ENCODE assay signal across 17 cellular contexts in genomic region chr16:90035902-90036301, GRCh38. TPM values are rescaled to one million over a fixed set of nuclear protein-coding genes. Genes with fewer than 3 reads are reported as not detected.
A peak's percentile ranks its signal among the peaks of the same experiment; 100 is the strongest.
DNase-seq lines count a peak whose midpoint lies in the region; ATAC-seq and TF ChIP-seq lines count a peak whose summit lies in the region.
"Had no signal": no experiment of that assay in that cellular context is flagged by ENCODE, and none has a peak within 500 bp of the region (broad histone marks: within the 10 kb centered on the region; RNA-seq: fewer than 3 reads in every experiment).

No MANE protein-coding gene starts in this region.

- peak overlapping the region; percentile 60 for H3K27ac ChIP-seq in angular gyrus (ENCODE audit: low read depth, low read length)
- no peak overlapping the region for H3K27ac ChIP-seq in endodermal cell (ENCODE audit: low read depth, low read length)
- H3K27ac ChIP-seq in neuronal stem cell (replicated peaks; ENCODE audit: low read length): no peak overlapping the region
- H3K27ac ChIP-seq: PC-9 had no signal

- no peaks in the 10 kb centered on the region for H3K4me1 ChIP-seq in endodermal cell (ENCODE audit: control insufficient read depth, insufficient read depth, low read length)
- no peaks in the 10 kb centered on the region for H3K4me1 ChIP-seq in neuronal stem cell (ENCODE audit: control insufficient read depth in 2 of 2, insufficient read depth in 1 of 2, low read depth in 1 of 2, low read length in 2 of 2)

- H3K4me3 Mint-ChIP-seq in endodermal cell: no peak overlapping the region

- 91 to 92% methylated on average over 3 to 5 of the region's 5 CpGs for WGBS in endodermal cell (ENCODE audit: insufficient coverage in 1 of 2, insufficient read length in 1 of 2), 2 experiments
- WGBS in neuronal stem cell (ENCODE audit: extremely low coverage in 2 of 2, insufficient read length in 2 of 2, insufficient replicate concordance in 1 of 2), 2 donors: no CpG with 5 or more reads among the region's 5 CpGs

- no peak overlapping the region for H3K18ac ChIP-seq in neuronal stem cell (ENCODE audit: low read length)

- no peaks in the 10 kb centered on the region for H3K4me1 Mint-ChIP-seq in endodermal cell

- no peak overlapping the region for H3K23ac ChIP-seq in neuronal stem cell (ENCODE audit: low read depth, low read length, poor library complexity)

- H2AK5ac ChIP-seq in neuronal stem cell (ENCODE audit: low read depth, low read length): no peak overlapping the region

- DNase-seq in ELF-1 (ENCODE audit: low read depth, low spot score): peak; percentile 49
- peak; percentile 65 for DNase-seq in endodermal cell
- DNase-seq in neuronal stem cell (ENCODE audit: low spot score): no peak
- DNase-seq in SW 1271 (lab: John Stamatoyannopoulos, UW): no peak
- DNase-seq: C1 segment of cervical spinal cord, HCEC 1CT, NCI-H1092, NCI-H1694, NCI-H2107, NCI-H446, NCI-H748 treated with DMSO at 0.1 percent for 48 hours, PC-9 had no signal

- H2BK5ac ChIP-seq in neuronal stem cell (ENCODE audit: low read length): no peak overlapping the region

- H3K4me2 ChIP-seq in neuronal stem cell (ENCODE audit: insufficient read depth, low read length, poor library complexity, severe bottlenecking): no peak overlapping the region
- H3K4me2 ChIP-seq: PC-9 had no signal

- no peaks in the 10 kb centered on the region for H3K9me3 Mint-ChIP-seq in endodermal cell

- no peak overlapping the region for H3K14ac ChIP-seq in neuronal stem cell (ENCODE audit: low read length)

- peak overlapping the region; percentile 67 for H2AFZ ChIP-seq in neuronal stem cell (ENCODE audit: low read length)
- H2AFZ ChIP-seq: PC-9 had no signal

- H3K36me3 ChIP-seq in endodermal cell (ENCODE audit: control insufficient read depth, insufficient read depth, low read length): peaks cover 57% of the 10 kb centered on the region
- peaks cover 0 to 13% of the 10 kb centered on the region in 2 donors for H3K36me3 ChIP-seq in neuronal stem cell (replicated peaks in 1 of 2; ENCODE audit: control insufficient read depth in 2 of 2, insufficient read depth in 2 of 2, low read length in 2 of 2)

- H3K4me3 ChIP-seq in endodermal cell (ENCODE audit: low read length) (no peak overlapping the region), neuronal stem cell (ENCODE audit: low read length in 2 of 2) (no peak overlapping the region)
- H3K4me3 ChIP-seq: PC-9 had no signal

- no peak overlapping the region for H2BK120ac ChIP-seq in neuronal stem cell (ENCODE audit: low read depth, low read length)

- H3K27me3 ChIP-seq in endodermal cell (ENCODE audit: control insufficient read depth, insufficient read depth, low read length, poor library complexity, severe bottlenecking): no peaks in the 10 kb centered on the region
- H3K27me3 ChIP-seq in neuronal stem cell (ENCODE audit: control insufficient read depth in 3 of 3, insufficient read depth in 3 of 3, low read depth in 1 of 3, low read length in 3 of 3): peaks cover 0 to 10% (median 0%) of the 10 kb centered on the region in 3 experiments

- H3K9ac ChIP-seq in endodermal cell (ENCODE audit: extremely low read depth, low read length, poor library complexity, severe bottlenecking): no peak overlapping the region
- no peak overlapping the region for H3K9ac ChIP-seq in neuronal stem cell (ENCODE audit: low read depth, low read length, poor library complexity)

- H3K36me3 Mint-ChIP-seq in endodermal cell (ENCODE audit: low read depth): peaks cover 70% of the 10 kb centered on the region

- H4K91ac ChIP-seq in neuronal stem cell (ENCODE audit: low read depth, low read length, poor library complexity): no peak overlapping the region

- peak overlapping the region; percentile 31 for H3K27ac Mint-ChIP-seq in endodermal cell

- H3K79me1 ChIP-seq in neuronal stem cell (ENCODE audit: low read depth, low read length): no peaks in the 10 kb centered on the region

- TF ChIP-seq CTCF in endodermal cell (conservative IDR thresholded peaks at IDR 0.05): no peak

- ATAC-seq in HG02885 (IDR thresholded peaks at IDR 0.05; ENCODE audit: poor library complexity, unreplicated experiment) (no peak), HG03565 (IDR thresholded peaks at IDR 0.05; ENCODE audit: unreplicated experiment) (no peak), GM19395 (IDR thresholded peaks at IDR 0.05; ENCODE audit: unreplicated experiment) (no peak)

- H2BK12ac ChIP-seq in neuronal stem cell (ENCODE audit: low read length): no peak overlapping the region

- H3K9me3 ChIP-seq in endodermal cell (ENCODE audit: control insufficient read depth, low read length): no peaks in the 10 kb centered on the region
- peaks cover 0 to 13% of the 10 kb centered on the region in 2 donors for H3K9me3 ChIP-seq in neuronal stem cell (replicated peaks in 1 of 2; ENCODE audit: control insufficient read depth in 2 of 2, insufficient read depth in 1 of 2, low read depth in 1 of 2, low read length in 2 of 2)

- no peak overlapping the region for H2BK15ac ChIP-seq in neuronal stem cell (ENCODE audit: low read length)

- no peak overlapping the region for H4K8ac ChIP-seq in neuronal stem cell (ENCODE audit: low read depth, low read length)

- H3K27me3 Mint-ChIP-seq in endodermal cell (ENCODE audit: insufficient read depth): no peaks in the 10 kb centered on the region

- no peak overlapping the region for H3K4ac ChIP-seq in neuronal stem cell (ENCODE audit: low read length)

RNA-seq across cellular contexts. Expression of gene DBNDD1, which starts 16.6 kb away (rescaled TPM):
- 10 to 100 TPM; 31.5 to 32.5 TPM for total RNA-seq in endodermal cell
- 29.9 TPM for polyA plus RNA-seq in endodermal cell (2013, experiment 1 of 2)
- 27.8 TPM for polyA plus RNA-seq in endodermal cell (2013, experiment 2 of 2)
- polyA plus RNA-seq in neuronal stem cell (2013, experiment 1 of 2): 35.6 TPM
- 34.0 TPM for polyA plus RNA-seq in neuronal stem cell (2013, experiment 2 of 2)

RNA-seq across cellular contexts. Expression of gene PRDM7, which starts 41.2 kb away (rescaled TPM):
- not detected for total RNA-seq in endodermal cell
- polyA plus RNA-seq in endodermal cell (2013, experiment 1 of 2): not detected
- polyA plus RNA-seq in endodermal cell (2013, experiment 2 of 2): not detected
- polyA plus RNA-seq in neuronal stem cell (2013, experiment 1 of 2): not detected
- polyA plus RNA-seq in neuronal stem cell (2013, experiment 2 of 2): 0.01 TPM
- total RNA-seq: A172, PC-9 had no signal

Comparison
In these comparisons a context has a peak if more than half of its experiments do, and no peak if none do; other contexts are left out.
1. DNase-seq: peak in ELF-1 (single experiment) and endodermal cell (single experiment); none in neuronal stem cell (single experiment) and SW 1271 (0 of 2).